1 cellular context compared by ENCODE assay signal in the genomic region with DNA sequence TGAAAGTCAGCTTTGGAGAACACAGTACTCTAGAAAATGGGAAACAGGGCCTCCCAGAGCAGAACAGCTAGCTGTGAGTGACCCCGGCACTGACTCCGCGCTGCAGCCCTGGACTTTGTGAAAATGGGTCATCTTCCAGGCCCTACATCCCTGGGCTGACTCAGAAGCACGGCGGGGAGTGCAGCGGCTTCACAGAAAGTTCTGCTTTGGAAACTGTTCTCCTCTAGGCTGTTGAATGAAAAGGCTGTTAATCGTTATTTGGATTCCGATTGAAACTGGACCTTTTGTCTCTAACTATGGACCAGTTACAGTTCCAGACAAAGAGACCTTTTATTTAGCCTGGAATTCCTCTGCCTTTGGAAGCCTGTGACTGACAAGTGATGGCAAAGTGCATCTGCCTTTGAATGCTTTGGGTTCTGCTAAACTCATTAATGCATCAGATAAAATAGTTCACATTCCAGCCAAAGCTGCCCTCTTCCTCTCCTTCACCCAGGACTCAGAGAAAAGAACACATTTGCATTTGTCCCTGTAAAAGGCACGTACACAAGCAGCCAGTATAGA.
TF ChIP-seq lines count a peak whose summit lies in the region.

No MANE protein-coding gene starts in this region.

TF ChIP-seq in HepG2, 621 proteins besides CTCF, POLR2A, EP300 and RAD21 (continued from another document and continues in another):
- TF ChIP-seq PCBP1 (IDR thresholded peaks at IDR 0.05; ENCODE audit: borderline replicate concordance, low read depth, low read length) (no peak), KDM2A (CRISPR knock-in tag; IDR thresholded peaks at IDR 0.05; ENCODE audit: borderline replicate concordance, low read depth) (peak; percentile 47; the same call in 1 of the 2 replicates), HIVEP1 (CRISPR knock-in tag; IDR thresholded peaks at IDR 0.05) (no peak), NR2F1 (CRISPR knock-in tag; IDR thresholded peaks at IDR 0.05) (peak in 1 of 2 experiments; percentile 57; a peak in 1 of 4 replicates), ZNF292 (CRISPR knock-in tag; IDR thresholded peaks at IDR 0.05; ENCODE audit: borderline replicate concordance, low read depth) (peak; percentile 97), ZSCAN25 (CRISPR knock-in tag; IDR thresholded peaks at IDR 0.05) (0 out of 2 replicates have a peak, but pooled peaks have one; percentile 8), ZNF720 (CRISPR knock-in tag; IDR thresholded peaks at IDR 0.05) (no peak), MED1 (CRISPR knock-in tag; IDR thresholded peaks at IDR 0.05) (peak; percentile 56), ZEB1 (IDR thresholded peaks at IDR 0.05; ENCODE audit: insufficient replicate concordance, low read depth) (no peak), ZKSCAN1 (IDR thresholded peaks at IDR 0.05; ENCODE audit: low read length) (no peak), ZNF816 (CRISPR knock-in tag; IDR thresholded peaks at IDR 0.05; ENCODE audit: borderline replicate concordance) (0 out of 2 replicates have a peak, but pooled peaks have one; percentile 44), ZNF672 (CRISPR knock-in tag; IDR thresholded peaks at IDR 0.05) (no peak), RBFOX2 (IDR thresholded peaks at IDR 0.05; ENCODE audit: low read depth, low read length) (no peak), MAFF (IDR thresholded peaks at IDR 0.05; ENCODE audit: low read depth, low read length) (no peak), YY1 (IDR thresholded peaks at IDR 0.05; ENCODE audit: insufficient read depth, insufficient replicate concordance, low read depth, low read length) (peak; percentile 29), ATAD3A (CRISPR knock-in tag; IDR thresholded peaks at IDR 0.05) (no peak), SIX1 (CRISPR knock-in tag; IDR thresholded peaks at IDR 0.05; ENCODE audit: borderline replicate concordance) (peak; percentile 75), ZMAT3 (CRISPR knock-in tag; conservative IDR thresholded peaks at IDR 0.05) (no peak), HDAC1 (CRISPR knock-in tag; IDR thresholded peaks at IDR 0.05) (peak; percentile 69), ZFP82 (CRISPR knock-in tag; IDR thresholded peaks at IDR 0.05; ENCODE audit: borderline replicate concordance) (no peak), RXRB (CRISPR knock-in tag; IDR thresholded peaks at IDR 0.05; ENCODE audit: borderline replicate concordance) (peak; percentile 59; the same call in 1 of the 2 replicates), ZNF205 (CRISPR knock-in tag; IDR thresholded peaks at IDR 0.05) (no peak; the same call in 1 of the 2 replicates), ZNF563 (CRISPR knock-in tag; IDR thresholded peaks at IDR 0.05) (no peak), ZNF296 (CRISPR knock-in tag; conservative IDR thresholded peaks at IDR 0.05) (no peak), RXRA (CRISPR knock-in tag; IDR thresholded peaks at IDR 0.05) (peak; percentile 81), MYNN (CRISPR knock-in tag; IDR thresholded peaks at IDR 0.05; ENCODE audit: low read depth) (no peak), ZMYM4 (CRISPR knock-in tag; IDR thresholded peaks at IDR 0.05) (peak; percentile 48; the same call in 1 of the 2 replicates), RFXANK (CRISPR knock-in tag; IDR thresholded peaks at IDR 0.05) (0 out of 2 replicates have a peak, but pooled peaks have one; percentile 19), FIP1L1 (IDR thresholded peaks at IDR 0.05; ENCODE audit: borderline replicate concordance, insufficient read depth, low read depth, low read length) (no peak), SIX4 (CRISPR knock-in tag; IDR thresholded peaks at IDR 0.05) (0 out of 2 replicates have a peak, but pooled peaks have one; percentile 52), ZNF570 (CRISPR knock-in tag; IDR thresholded peaks at IDR 0.05; ENCODE audit: borderline replicate concordance) (no peak), ZNF557 (CRISPR knock-in tag; IDR thresholded peaks at IDR 0.05) (no peak), YEATS2 (CRISPR knock-in tag; IDR thresholded peaks at IDR 0.05; ENCODE audit: borderline replicate concordance) (no peak; the same call in 1 of the 2 replicates), ZFAT (CRISPR knock-in tag; conservative IDR thresholded peaks at IDR 0.05) (no peak), ZNF337 (CRISPR knock-in tag; IDR thresholded peaks at IDR 0.05; ENCODE audit: borderline replicate concordance, low read depth) (no peak), RBAK (CRISPR knock-in tag; IDR thresholded peaks at IDR 0.05) (peak; percentile 87)
- TF ChIP-seq, protein P1, sequence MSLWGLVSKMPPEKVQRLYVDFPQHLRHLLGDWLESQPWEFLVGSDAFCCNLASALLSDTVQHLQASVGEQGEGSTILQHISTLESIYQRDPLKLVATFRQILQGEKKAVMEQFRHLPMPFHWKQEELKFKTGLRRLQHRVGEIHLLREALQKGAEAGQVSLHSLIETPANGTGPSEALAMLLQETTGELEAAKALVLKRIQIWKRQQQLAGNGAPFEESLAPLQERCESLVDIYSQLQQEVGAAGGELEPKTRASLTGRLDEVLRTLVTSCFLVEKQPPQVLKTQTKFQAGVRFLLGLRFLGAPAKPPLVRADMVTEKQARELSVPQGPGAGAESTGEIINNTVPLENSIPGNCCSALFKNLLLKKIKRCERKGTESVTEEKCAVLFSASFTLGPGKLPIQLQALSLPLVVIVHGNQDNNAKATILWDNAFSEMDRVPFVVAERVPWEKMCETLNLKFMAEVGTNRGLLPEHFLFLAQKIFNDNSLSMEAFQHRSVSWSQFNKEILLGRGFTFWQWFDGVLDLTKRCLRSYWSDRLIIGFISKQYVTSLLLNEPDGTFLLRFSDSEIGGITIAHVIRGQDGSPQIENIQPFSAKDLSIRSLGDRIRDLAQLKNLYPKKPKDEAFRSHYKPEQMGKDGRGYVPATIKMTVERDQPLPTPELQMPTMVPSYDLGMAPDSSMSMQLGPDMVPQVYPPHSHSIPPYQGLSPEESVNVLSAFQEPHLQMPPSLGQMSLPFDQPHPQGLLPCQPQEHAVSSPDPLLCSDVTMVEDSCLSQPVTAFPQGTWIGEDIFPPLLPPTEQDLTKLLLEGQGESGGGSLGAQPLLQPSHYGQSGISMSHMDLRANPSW (CRISPR knock-in tag; IDR thresholded peaks at IDR 0.05; ENCODE audit: borderline replicate concordance) = no peak
- TF ChIP-seq, protein P2, sequence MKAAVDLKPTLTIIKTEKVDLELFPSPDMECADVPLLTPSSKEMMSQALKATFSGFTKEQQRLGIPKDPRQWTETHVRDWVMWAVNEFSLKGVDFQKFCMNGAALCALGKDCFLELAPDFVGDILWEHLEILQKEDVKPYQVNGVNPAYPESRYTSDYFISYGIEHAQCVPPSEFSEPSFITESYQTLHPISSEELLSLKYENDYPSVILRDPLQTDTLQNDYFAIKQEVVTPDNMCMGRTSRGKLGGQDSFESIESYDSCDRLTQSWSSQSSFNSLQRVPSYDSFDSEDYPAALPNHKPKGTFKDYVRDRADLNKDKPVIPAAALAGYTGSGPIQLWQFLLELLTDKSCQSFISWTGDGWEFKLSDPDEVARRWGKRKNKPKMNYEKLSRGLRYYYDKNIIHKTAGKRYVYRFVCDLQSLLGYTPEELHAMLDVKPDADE (CRISPR knock-in tag; IDR thresholded peaks at IDR 0.05) = no peak
- TF ChIP-seq, protein P3, sequence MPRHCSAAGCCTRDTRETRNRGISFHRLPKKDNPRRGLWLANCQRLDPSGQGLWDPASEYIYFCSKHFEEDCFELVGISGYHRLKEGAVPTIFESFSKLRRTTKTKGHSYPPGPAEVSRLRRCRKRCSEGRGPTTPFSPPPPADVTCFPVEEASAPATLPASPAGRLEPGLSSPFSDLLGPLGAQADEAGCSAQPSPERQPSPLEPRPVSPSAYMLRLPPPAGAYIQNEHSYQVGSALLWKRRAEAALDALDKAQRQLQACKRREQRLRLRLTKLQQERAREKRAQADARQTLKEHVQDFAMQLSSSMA (CRISPR knock-in tag; IDR thresholded peaks at IDR 0.05) = no peak
- TF ChIP-seq, protein P4, sequence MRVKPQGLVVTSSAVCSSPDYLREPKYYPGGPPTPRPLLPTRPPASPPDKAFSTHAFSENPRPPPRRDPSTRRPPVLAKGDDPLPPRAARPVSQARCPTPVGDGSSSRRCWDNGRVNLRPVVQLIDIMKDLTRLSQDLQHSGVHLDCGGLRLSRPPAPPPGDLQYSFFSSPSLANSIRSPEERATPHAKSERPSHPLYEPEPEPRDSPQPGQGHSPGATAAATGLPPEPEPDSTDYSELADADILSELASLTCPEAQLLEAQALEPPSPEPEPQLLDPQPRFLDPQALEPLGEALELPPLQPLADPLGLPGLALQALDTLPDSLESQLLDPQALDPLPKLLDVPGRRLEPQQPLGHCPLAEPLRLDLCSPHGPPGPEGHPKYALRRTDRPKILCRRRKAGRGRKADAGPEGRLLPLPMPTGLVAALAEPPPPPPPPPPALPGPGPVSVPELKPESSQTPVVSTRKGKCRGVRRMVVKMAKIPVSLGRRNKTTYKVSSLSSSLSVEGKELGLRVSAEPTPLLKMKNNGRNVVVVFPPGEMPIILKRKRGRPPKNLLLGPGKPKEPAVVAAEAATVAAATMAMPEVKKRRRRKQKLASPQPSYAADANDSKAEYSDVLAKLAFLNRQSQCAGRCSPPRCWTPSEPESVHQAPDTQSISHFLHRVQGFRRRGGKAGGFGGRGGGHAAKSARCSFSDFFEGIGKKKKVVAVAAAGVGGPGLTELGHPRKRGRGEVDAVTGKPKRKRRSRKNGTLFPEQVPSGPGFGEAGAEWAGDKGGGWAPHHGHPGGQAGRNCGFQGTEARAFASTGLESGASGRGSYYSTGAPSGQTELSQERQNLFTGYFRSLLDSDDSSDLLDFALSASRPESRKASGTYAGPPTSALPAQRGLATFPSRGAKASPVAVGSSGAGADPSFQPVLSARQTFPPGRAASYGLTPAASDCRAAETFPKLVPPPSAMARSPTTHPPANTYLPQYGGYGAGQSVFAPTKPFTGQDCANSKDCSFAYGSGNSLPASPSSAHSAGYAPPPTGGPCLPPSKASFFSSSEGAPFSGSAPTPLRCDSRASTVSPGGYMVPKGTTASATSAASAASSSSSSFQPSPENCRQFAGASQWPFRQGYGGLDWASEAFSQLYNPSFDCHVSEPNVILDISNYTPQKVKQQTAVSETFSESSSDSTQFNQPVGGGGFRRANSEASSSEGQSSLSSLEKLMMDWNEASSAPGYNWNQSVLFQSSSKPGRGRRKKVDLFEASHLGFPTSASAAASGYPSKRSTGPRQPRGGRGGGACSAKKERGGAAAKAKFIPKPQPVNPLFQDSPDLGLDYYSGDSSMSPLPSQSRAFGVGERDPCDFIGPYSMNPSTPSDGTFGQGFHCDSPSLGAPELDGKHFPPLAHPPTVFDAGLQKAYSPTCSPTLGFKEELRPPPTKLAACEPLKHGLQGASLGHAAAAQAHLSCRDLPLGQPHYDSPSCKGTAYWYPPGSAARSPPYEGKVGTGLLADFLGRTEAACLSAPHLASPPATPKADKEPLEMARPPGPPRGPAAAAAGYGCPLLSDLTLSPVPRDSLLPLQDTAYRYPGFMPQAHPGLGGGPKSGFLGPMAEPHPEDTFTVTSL (CRISPR knock-in tag; IDR thresholded peaks at IDR 0.05; ENCODE audit: borderline replicate concordance) = peak; percentile 54; the same call in 1 of the 2 replicates
- TF ChIP-seq, protein P5, sequence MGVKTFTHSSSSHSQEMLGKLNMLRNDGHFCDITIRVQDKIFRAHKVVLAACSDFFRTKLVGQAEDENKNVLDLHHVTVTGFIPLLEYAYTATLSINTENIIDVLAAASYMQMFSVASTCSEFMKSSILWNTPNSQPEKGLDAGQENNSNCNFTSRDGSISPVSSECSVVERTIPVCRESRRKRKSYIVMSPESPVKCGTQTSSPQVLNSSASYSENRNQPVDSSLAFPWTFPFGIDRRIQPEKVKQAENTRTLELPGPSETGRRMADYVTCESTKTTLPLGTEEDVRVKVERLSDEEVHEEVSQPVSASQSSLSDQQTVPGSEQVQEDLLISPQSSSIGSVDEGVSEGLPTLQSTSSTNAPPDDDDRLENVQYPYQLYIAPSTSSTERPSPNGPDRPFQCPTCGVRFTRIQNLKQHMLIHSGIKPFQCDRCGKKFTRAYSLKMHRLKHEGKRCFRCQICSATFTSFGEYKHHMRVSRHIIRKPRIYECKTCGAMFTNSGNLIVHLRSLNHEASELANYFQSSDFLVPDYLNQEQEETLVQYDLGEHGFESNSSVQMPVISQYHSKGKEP (CRISPR knock-in tag; IDR thresholded peaks at IDR 0.05) = no peak
- TF ChIP-seq, protein P6, sequence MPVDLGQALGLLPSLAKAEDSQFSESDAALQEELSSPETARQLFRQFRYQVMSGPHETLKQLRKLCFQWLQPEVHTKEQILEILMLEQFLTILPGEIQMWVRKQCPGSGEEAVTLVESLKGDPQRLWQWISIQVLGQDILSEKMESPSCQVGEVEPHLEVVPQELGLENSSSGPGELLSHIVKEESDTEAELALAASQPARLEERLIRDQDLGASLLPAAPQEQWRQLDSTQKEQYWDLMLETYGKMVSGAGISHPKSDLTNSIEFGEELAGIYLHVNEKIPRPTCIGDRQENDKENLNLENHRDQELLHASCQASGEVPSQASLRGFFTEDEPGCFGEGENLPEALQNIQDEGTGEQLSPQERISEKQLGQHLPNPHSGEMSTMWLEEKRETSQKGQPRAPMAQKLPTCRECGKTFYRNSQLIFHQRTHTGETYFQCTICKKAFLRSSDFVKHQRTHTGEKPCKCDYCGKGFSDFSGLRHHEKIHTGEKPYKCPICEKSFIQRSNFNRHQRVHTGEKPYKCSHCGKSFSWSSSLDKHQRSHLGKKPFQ (CRISPR knock-in tag; IDR thresholded peaks at IDR 0.05; ENCODE audit: insufficient replicate concordance) = no peak
- TF ChIP-seq, protein P7, sequence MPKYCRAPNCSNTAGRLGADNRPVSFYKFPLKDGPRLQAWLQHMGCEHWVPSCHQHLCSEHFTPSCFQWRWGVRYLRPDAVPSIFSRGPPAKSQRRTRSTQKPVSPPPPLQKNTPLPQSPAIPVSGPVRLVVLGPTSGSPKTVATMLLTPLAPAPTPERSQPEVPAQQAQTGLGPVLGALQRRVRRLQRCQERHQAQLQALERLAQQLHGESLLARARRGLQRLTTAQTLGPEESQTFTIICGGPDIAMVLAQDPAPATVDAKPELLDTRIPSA (CRISPR knock-in tag; IDR thresholded peaks at IDR 0.05; ENCODE audit: borderline replicate concordance) = no peak
- TF ChIP-seq, protein P8, sequence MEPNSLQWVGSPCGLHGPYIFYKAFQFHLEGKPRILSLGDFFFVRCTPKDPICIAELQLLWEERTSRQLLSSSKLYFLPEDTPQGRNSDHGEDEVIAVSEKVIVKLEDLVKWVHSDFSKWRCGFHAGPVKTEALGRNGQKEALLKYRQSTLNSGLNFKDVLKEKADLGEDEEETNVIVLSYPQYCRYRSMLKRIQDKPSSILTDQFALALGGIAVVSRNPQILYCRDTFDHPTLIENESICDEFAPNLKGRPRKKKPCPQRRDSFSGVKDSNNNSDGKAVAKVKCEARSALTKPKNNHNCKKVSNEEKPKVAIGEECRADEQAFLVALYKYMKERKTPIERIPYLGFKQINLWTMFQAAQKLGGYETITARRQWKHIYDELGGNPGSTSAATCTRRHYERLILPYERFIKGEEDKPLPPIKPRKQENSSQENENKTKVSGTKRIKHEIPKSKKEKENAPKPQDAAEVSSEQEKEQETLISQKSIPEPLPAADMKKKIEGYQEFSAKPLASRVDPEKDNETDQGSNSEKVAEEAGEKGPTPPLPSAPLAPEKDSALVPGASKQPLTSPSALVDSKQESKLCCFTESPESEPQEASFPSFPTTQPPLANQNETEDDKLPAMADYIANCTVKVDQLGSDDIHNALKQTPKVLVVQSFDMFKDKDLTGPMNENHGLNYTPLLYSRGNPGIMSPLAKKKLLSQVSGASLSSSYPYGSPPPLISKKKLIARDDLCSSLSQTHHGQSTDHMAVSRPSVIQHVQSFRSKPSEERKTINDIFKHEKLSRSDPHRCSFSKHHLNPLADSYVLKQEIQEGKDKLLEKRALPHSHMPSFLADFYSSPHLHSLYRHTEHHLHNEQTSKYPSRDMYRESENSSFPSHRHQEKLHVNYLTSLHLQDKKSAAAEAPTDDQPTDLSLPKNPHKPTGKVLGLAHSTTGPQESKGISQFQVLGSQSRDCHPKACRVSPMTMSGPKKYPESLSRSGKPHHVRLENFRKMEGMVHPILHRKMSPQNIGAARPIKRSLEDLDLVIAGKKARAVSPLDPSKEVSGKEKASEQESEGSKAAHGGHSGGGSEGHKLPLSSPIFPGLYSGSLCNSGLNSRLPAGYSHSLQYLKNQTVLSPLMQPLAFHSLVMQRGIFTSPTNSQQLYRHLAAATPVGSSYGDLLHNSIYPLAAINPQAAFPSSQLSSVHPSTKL (CRISPR knock-in tag; IDR thresholded peaks at IDR 0.05) = peak; percentile 58; the same call in 1 of the 2 replicates
